ENCODE assay signal across 15 cellular contexts in the genomic region with DNA sequence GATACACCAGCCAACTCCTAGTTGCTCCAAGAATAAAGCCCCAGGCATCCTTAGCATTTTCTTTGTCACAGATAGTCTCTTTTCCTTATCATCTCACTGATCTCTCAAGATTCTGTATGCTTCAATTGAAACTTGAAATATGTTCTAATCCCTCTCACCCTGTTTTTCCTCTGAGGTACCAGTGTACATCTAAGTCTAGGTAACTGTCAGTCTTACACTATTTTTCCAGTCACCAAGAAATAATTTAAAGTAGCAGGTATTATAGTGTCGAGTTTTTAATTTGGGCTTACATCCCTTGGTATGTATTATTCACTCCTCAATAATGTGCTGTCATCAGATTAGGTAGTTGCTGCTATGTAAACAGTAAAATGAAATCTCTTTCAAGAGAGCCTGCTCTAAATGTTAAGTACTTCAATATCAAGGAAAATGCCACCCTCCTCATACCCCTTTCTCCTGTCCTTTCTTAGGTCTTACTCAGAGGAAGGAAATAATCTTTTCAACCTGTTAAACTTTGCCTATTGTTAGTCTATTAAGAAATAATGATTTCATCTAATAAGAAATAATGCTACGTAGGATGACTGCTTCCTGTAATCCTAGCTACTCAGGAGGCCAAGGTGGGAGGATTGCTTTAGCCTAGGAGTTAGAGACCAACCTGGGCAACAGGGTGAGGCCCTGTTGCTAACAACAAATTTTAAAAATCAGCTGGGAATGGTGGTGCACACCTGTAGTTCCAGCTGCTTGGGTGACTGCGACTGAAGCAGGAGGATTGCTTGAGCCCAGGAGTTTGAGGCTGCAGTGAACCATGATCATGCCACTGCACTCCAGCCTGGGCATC. TPM values are rescaled to one million over a fixed set of nuclear protein-coding genes. Genes with fewer than 3 reads are reported as not detected.
DNase-seq lines count a peak whose midpoint lies in the region; ATAC-seq, FAIRE-seq and TF ChIP-seq lines count a peak whose summit lies in the region.
"Had no signal": no experiment of that assay in that cellular context is flagged by ENCODE, and none has a peak within 500 bp of the region (broad histone marks: within the 10 kb centered on the region; RNA-seq: fewer than 3 reads in every experiment).

No MANE protein-coding gene starts in this region.

- FAIRE-seq in RCC 7860 (lab: Jason Lieb, UNC), result peak; percentile 30
- FAIRE-seq: GM12878 had no signal

- H3K4me3 ChIP-seq in esophagus muscularis mucosa (no peak overlapping the region), trophoblast cell (ENCODE audit: low read depth, low read length) (no peak overlapping the region), coronary artery (no peak overlapping the region)
- H3K4me3 ChIP-seq: GM12878 had no signal

- no peak for TF ChIP-seq CTCF in esophagus muscularis mucosa (IDR thresholded peaks at IDR 0.05)
- TF ChIP-seq CTCF in coronary artery (IDR thresholded peaks at IDR 0.05), result no peak
- TF ChIP-seq CTCF in GM10266 (IDR thresholded peaks at IDR 0.05; ENCODE audit: control insufficient read depth, insufficient read depth, low read depth, missing control alignments), result no peak

- H3K9me3 Mint-ChIP-seq in activated CD4-positive, alpha-beta T cell treated with anti-CD3 and anti-CD28 coated beads for 36 hours (ENCODE audit: low read depth), result no peaks in the 10 kb centered on the region
- H3K9me3 Mint-ChIP-seq: activated CD4-positive, alpha-beta T cell treated with anti-CD3 and anti-CD28 coated beads, Interleukin-2, amount 10 ng/mL, durations not matched to agents 7 days and 5 days had no signal

- no peak overlapping the region for H2AFZ ChIP-seq in trophoblast cell (ENCODE audit: insufficient read depth, low read length, poor library complexity)

- CTCF ChIA-PET in activated CD4-positive, alpha-beta T cell treated with anti-CD3 and anti-CD28 coated beads for 36 hours (lab: Charles Lee), result interaction anchor here (0.6 kb wide), 1 partner anchor 389 kb away, joined by 3 read pairs; no protein-coding TSS in a partner anchor

- H3K4me1 ChIP-seq in esophagus muscularis mucosa, result peaks cover 44 to 72% (median 63%) of the 10 kb centered on the region in 4 donors
- peaks cover 2 to 4% of the 10 kb centered on the region in 2 experiments for H3K4me1 ChIP-seq in trophoblast cell (ENCODE audit: control insufficient read depth in 1 of 2, insufficient read depth in 2 of 2, low read length in 2 of 2)

- H3K79me2 ChIP-seq in trophoblast cell (ENCODE audit: control insufficient read depth, insufficient read depth, low read length, poor library complexity), result no peaks in the 10 kb centered on the region

- peak overlapping the region; percentile 89 for H3K4ac ChIP-seq in trophoblast cell (ENCODE audit: low read depth, low read length)

- intact Hi-C loops in esophagus muscularis mucosa (cut with DNase I), result no loop called here
- intact Hi-C loops in activated CD4-positive, alpha-beta T cell treated with anti-CD3 and anti-CD28 coated beads for 36 hours (cut with DNase I, micrococcal nuclease), result no loop called here

- H3K23ac ChIP-seq in trophoblast cell (ENCODE audit: low read length), result no peak overlapping the region

- no peak overlapping the region for H3K14ac ChIP-seq in trophoblast cell (ENCODE audit: low read length)

- no peak overlapping the region for H3K9ac ChIP-seq in trophoblast cell (ENCODE audit: low read length)

- no peak for ATAC-seq in activated CD4-positive, alpha-beta T cell treated with anti-CD3 and anti-CD28 coated beads for 36 hours
- ATAC-seq: GM12878 had no signal

- H3K9me3 ChIP-seq in esophagus muscularis mucosa (no peaks in the 10 kb centered on the region), trophoblast cell (ENCODE audit: insufficient read depth, low read depth, low read length) (no peaks in the 10 kb centered on the region)

- H3K4me3 Mint-ChIP-seq in activated CD4-positive, alpha-beta T cell treated with anti-CD3 and anti-CD28 coated beads for 36 hours, result no peak overlapping the region
- H3K4me3 Mint-ChIP-seq: activated CD4-positive, alpha-beta T cell treated with anti-CD3 and anti-CD28 coated beads, Interleukin-2, amount 10 ng/mL, durations not matched to agents 7 days and 5 days had no signal

- H3K4me2 ChIP-seq in trophoblast cell (ENCODE audit: low read length), result no peak overlapping the region

- H3K27me3 ChIP-seq in esophagus muscularis mucosa (no peaks in the 10 kb centered on the region), trophoblast cell (ENCODE audit: insufficient read depth, low read length) (no peaks in the 10 kb centered on the region)

- no peak for TF ChIP-seq EP300 in esophagus muscularis mucosa (IDR thresholded peaks at IDR 0.05)

- H3K27ac ChIP-seq in esophagus muscularis mucosa (replicated peaks in 1 of 4) (peak overlapping the region; percentile 24 to 58 (median 39)), trophoblast cell (ENCODE audit: low read depth, low read length) (no peak overlapping the region), coronary artery (no peak overlapping the region)

- WGBS in esophagus muscularis mucosa, result 63% methylated on average over 3 of the region's 3 CpGs
- WGBS in trophoblast cell (ENCODE audit: extremely low coverage, insufficient coverage, insufficient read length), result no CpG with 5 or more reads among the region's 3 CpGs

- H4K91ac ChIP-seq in trophoblast cell (ENCODE audit: low read depth, low read length), result peak overlapping the region; percentile 37

- no peak overlapping the region for H3K27ac Mint-ChIP-seq in activated CD4-positive, alpha-beta T cell treated with anti-CD3 and anti-CD28 coated beads for 36 hours
- H3K27ac Mint-ChIP-seq: activated CD4-positive, alpha-beta T cell treated with anti-CD3 and anti-CD28 coated beads, Interleukin-2, amount 10 ng/mL, durations not matched to agents 7 days and 5 days had no signal

- POLR2A ChIA-PET in activated CD4-positive, alpha-beta T cell treated with anti-CD3 and anti-CD28 coated beads for 36 hours (lab: Charles Lee), result no interaction called here

- peak overlapping the region; percentile 75 for H3K18ac ChIP-seq in trophoblast cell (ENCODE audit: low read length)

- no peaks in the 10 kb centered on the region for H3K27me3 Mint-ChIP-seq in activated CD4-positive, alpha-beta T cell treated with anti-CD3 and anti-CD28 coated beads for 36 hours
- H3K27me3 Mint-ChIP-seq: activated CD4-positive, alpha-beta T cell treated with anti-CD3 and anti-CD28 coated beads, Interleukin-2, amount 10 ng/mL, durations not matched to agents 7 days and 5 days had no signal

- DNase-seq in Daoy (ENCODE audit: low read depth), result peak; percentile 15
- peak; percentile 67 for DNase-seq in RCC 7860 (ENCODE audit: low spot score)
- no peak for DNase-seq in esophagus muscularis mucosa (ENCODE audit: extremely low spot score)
- DNase-seq in trophoblast cell, result peak; percentile 72 to 85
- DNase-seq in coronary artery (ENCODE audit: low spot score), result no peak
- DNase-seq in AG20443 (ENCODE audit: low spot score), result no peak
- DNase-seq in GM10266 (ENCODE audit: extremely low spot score), result no peak
- no peak for DNase-seq in activated CD4-positive, alpha-beta T cell treated with anti-CD3 and anti-CD28 coated beads for 36 hours
- DNase-seq: activated CD4-positive, alpha-beta T cell treated with anti-CD3 and anti-CD28 coated beads, Interleukin-2, amount 10 ng/mL, durations not matched to agents 7 days and 5 days; kidney; NCI-H1417; NCI-H748 treated with DMSO at 0.1 percent for 48 hours; stimulated activated CD4-positive, alpha-beta T cell treated with anti-CD3 and anti-CD28 coated beads, Interleukin-1b, Interleukin-23, amount 100 ng/mL, for 48 hours; stimulated activated naive CD4-positive, alpha-beta T cell had no signal

- peak overlapping the region; percentile 56 for H2BK5ac ChIP-seq in trophoblast cell (ENCODE audit: low read depth, low read length, poor library complexity)

- peaks cover 3% of the 10 kb centered on the region for H3K79me1 ChIP-seq in trophoblast cell (ENCODE audit: low read length)

- no peak overlapping the region for H4K12ac ChIP-seq in trophoblast cell (ENCODE audit: low read depth, low read length)

- peak overlapping the region; percentile 46 for H2AK5ac ChIP-seq in trophoblast cell (ENCODE audit: low read length)

- TF ChIP-seq POLR2A in esophagus muscularis mucosa (IDR thresholded peaks at IDR 0.05; ENCODE audit: low read depth), result no peak

- H2BK120ac ChIP-seq in trophoblast cell (ENCODE audit: insufficient read depth, low read length, poor library complexity), result no peak overlapping the region

- H4K8ac ChIP-seq in trophoblast cell (ENCODE audit: low read depth, low read length), result no peak overlapping the region

- peaks cover 35% of the 10 kb centered on the region for H3K4me1 Mint-ChIP-seq in activated CD4-positive, alpha-beta T cell treated with anti-CD3 and anti-CD28 coated beads for 36 hours

- no peaks in the 10 kb centered on the region for H3K36me3 ChIP-seq in esophagus muscularis mucosa
- H3K36me3 ChIP-seq in trophoblast cell (ENCODE audit: control insufficient read depth in 1 of 2, insufficient read depth in 2 of 2, low read length in 2 of 2), result peaks cover 0 to 5% of the 10 kb centered on the region in 2 experiments

- peaks cover 3% of the 10 kb centered on the region for H3K36me3 Mint-ChIP-seq in activated CD4-positive, alpha-beta T cell treated with anti-CD3 and anti-CD28 coated beads for 36 hours (ENCODE audit: low read depth)

- H2BK12ac ChIP-seq in trophoblast cell (ENCODE audit: low read length), result peak overlapping the region; percentile 49

RNA-seq across cellular contexts. Expression of gene TSC22D2, which starts 39.8 kb away (rescaled TPM):
- 3.2 and 9.1 TPM in 2 replicates for total RNA-seq in Daoy (2014; rRNA removed; shearing (Covaris generic))
- total RNA-seq in esophagus muscularis mucosa, result 10 to 100 TPM; 19.1 to 27.1 (median 21.2) TPM
- 64.7 and 65.3 TPM in 2 replicates for polyA plus RNA-seq in trophoblast cell (2013)
- 10 to 100 TPM; 12.0 to 20.2 TPM for total RNA-seq in activated CD4-positive, alpha-beta T cell treated with anti-CD3 and anti-CD28 coated beads for 36 hours

Comparison
In these comparisons a context has a peak if more than half of its experiments do, and no peak if none do; other contexts are left out.
1. DNase-seq: peak in Daoy (single experiment), RCC 7860 (single experiment) and trophoblast cell (2 of 2); none in esophagus muscularis mucosa (single experiment), coronary artery (single experiment), AG20443 (single experiment), GM10266 (single experiment) and activated CD4-positive, alpha-beta T cell treated with anti-CD3 and anti-CD28 coated beads for 36 hours (single experiment).
2. H3K27ac ChIP-seq: peak in esophagus muscularis mucosa (4 of 4); none in trophoblast cell (single experiment) and coronary artery (0 of 2).